Comparison of ENCODE assay signal across 12 cellular contexts in the genomic region with DNA sequence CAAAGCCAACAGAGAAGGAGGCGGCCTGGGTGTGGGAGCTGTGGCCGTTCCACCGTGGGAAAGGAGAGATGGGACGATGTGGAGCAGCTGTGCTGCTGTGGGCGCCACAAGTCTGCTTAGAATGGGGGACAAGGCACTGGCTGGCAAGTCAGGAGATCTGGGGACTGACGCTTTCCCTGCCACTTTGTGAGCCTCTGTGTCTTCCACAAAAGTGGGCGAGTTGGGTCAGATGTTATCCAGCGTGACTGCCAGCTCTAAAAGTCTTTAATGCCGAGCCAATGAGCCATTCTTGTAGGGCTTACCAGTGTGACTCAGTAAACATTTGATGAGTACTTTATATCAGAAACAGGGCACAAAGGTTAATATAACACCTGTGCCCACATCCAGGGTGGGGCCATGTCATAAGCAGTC.
DNase-seq lines count a peak whose midpoint lies in the region; ATAC-seq and FAIRE-seq lines count a peak whose summit lies in the region.
"Had no signal": no experiment of that assay in that cellular context is flagged by ENCODE, and none has a peak within 500 bp of the region (broad histone marks: within the 10 kb centered on the region; RNA-seq: fewer than 3 reads in every experiment).

No MANE protein-coding gene starts in this region.

- DNase-seq in LoVo (ENCODE audit: low spot score) = peak; percentile 72
- DNase-seq in anterior cingulate cortex (lab: John Stamatoyannopoulos, UW) = peak in 35 of 58 donors; percentile 11 to 85 (median 42)
- DNase-seq in left colon = peak; percentile 67 to 77
- no peak for DNase-seq in activated CD4-positive, alpha-beta T cell treated with anti-CD3 and anti-CD28 coated beads for 36 hours
- no peak for DNase-seq in urothelium cell line (ENCODE audit: low spot score)
- no peak for DNase-seq in SHP77 (lab: John Stamatoyannopoulos, UW)
- DNase-seq: activated CD4-positive, alpha-beta T cell treated with anti-CD3 and anti-CD28 coated beads for 4 hours; GF-D8; HFFc6; NCI-H1417 treated with DMSO at 0.1 percent for 48 hours had no signal

- no peaks in the 10 kb centered on the region for H3K27me3 Mint-ChIP-seq in stimulated activated memory B cell treated with anti-CD40 and anti-IgM and Interleukin-4, amounts not matched to agents 10 μg/mL and 1 μg/mL and 100 μg/mL, for 72 hours
- H3K27me3 Mint-ChIP-seq in activated CD4-positive, alpha-beta T cell treated with anti-CD3 and anti-CD28 coated beads for 36 hours = no peaks in the 10 kb centered on the region

- no peaks in the 10 kb centered on the region for H3K9me3 Mint-ChIP-seq in stimulated activated memory B cell treated with anti-CD40 and anti-IgM and Interleukin-4, amounts not matched to agents 10 μg/mL and 1 μg/mL and 100 μg/mL, for 72 hours
- no peaks in the 10 kb centered on the region for H3K9me3 Mint-ChIP-seq in activated CD4-positive, alpha-beta T cell treated with anti-CD3 and anti-CD28 coated beads for 36 hours (ENCODE audit: low read depth)
- H3K9me3 Mint-ChIP-seq: activated naive CD4-positive, alpha-beta T cell treated with anti-CD3 and anti-CD28 coated beads, Interleukin-2, amount 50 U/mL, for 72 hours; HFFc6 had no signal

- POLR2A ChIA-PET in activated CD4-positive, alpha-beta T cell treated with anti-CD3 and anti-CD28 coated beads for 36 hours (lab: Charles Lee) = no interaction called here

- peak; percentile 86 for ATAC-seq in left colon
- no peak for ATAC-seq in stimulated activated memory B cell treated with anti-CD40 and anti-IgM and Interleukin-4, amounts not matched to agents 10 μg/mL and 1 μg/mL and 100 μg/mL, for 72 hours
- ATAC-seq in activated CD4-positive, alpha-beta T cell treated with anti-CD3 and anti-CD28 coated beads for 36 hours = no peak
- ATAC-seq: activated naive CD4-positive, alpha-beta T cell treated with anti-CD3 and anti-CD28 coated beads, Interleukin-2, amount 50 U/mL, for 72 hours had no signal

- no peak for FAIRE-seq in urothelium cell line (lab: Jason Lieb, UNC)

- intact Hi-C loops in left colon (cut with DNase I, micrococcal nuclease) = no loop called here
- intact Hi-C loops in activated CD4-positive, alpha-beta T cell treated with anti-CD3 and anti-CD28 coated beads for 36 hours (cut with DNase I, micrococcal nuclease) = no loop called here

- no peak overlapping the region for H3K4me3 Mint-ChIP-seq in stimulated activated memory B cell treated with anti-CD40 and anti-IgM and Interleukin-4, amounts not matched to agents 10 μg/mL and 1 μg/mL and 100 μg/mL, for 72 hours
- H3K4me3 Mint-ChIP-seq in activated CD4-positive, alpha-beta T cell treated with anti-CD3 and anti-CD28 coated beads for 36 hours = no peak overlapping the region
- H3K4me3 Mint-ChIP-seq: HFFc6 had no signal

- peak overlapping the region; percentile 69 for H3K27ac Mint-ChIP-seq in stimulated activated memory B cell treated with anti-CD40 and anti-IgM and Interleukin-4, amounts not matched to agents 10 μg/mL and 1 μg/mL and 100 μg/mL, for 72 hours
- no peak overlapping the region for H3K27ac Mint-ChIP-seq in activated CD4-positive, alpha-beta T cell treated with anti-CD3 and anti-CD28 coated beads for 36 hours
- H3K27ac Mint-ChIP-seq: activated naive CD4-positive, alpha-beta T cell treated with anti-CD3 and anti-CD28 coated beads, Interleukin-2, amount 50 U/mL, for 72 hours; HFFc6 had no signal

- CTCF ChIA-PET in activated CD4-positive, alpha-beta T cell treated with anti-CD3 and anti-CD28 coated beads for 36 hours (lab: Charles Lee) = interaction anchor here (0.9 to 1.5 kb wide), 2 partner anchors 21 to 25 kb away, joined by 3 to 4 read pairs; no protein-coding TSS in a partner anchor

- peaks cover 40% of the 10 kb centered on the region for H3K36me3 Mint-ChIP-seq in stimulated activated memory B cell treated with anti-CD40 and anti-IgM and Interleukin-4, amounts not matched to agents 10 μg/mL and 1 μg/mL and 100 μg/mL, for 72 hours
- H3K36me3 Mint-ChIP-seq in activated CD4-positive, alpha-beta T cell treated with anti-CD3 and anti-CD28 coated beads for 36 hours (ENCODE audit: low read depth) = peaks cover 19% of the 10 kb centered on the region

- peaks cover 95% of the 10 kb centered on the region for H3K4me1 Mint-ChIP-seq in stimulated activated memory B cell treated with anti-CD40 and anti-IgM and Interleukin-4, amounts not matched to agents 10 μg/mL and 1 μg/mL and 100 μg/mL, for 72 hours
- H3K4me1 Mint-ChIP-seq in activated CD4-positive, alpha-beta T cell treated with anti-CD3 and anti-CD28 coated beads for 36 hours = peaks cover 90% of the 10 kb centered on the region

Comparison
In these comparisons a context has a peak if more than half of its experiments do, and no peak if none do; other contexts are left out.
1. DNase-seq: peak in LoVo (single experiment), anterior cingulate cortex (35 of 58) and left colon (2 of 2); none in activated CD4-positive, alpha-beta T cell treated with anti-CD3 and anti-CD28 coated beads for 36 hours (single experiment), urothelium cell line (single experiment) and SHP77 (0 of 2).